Comparison of ENCODE assay signal across 8 cellular contexts in the genomic region with DNA sequence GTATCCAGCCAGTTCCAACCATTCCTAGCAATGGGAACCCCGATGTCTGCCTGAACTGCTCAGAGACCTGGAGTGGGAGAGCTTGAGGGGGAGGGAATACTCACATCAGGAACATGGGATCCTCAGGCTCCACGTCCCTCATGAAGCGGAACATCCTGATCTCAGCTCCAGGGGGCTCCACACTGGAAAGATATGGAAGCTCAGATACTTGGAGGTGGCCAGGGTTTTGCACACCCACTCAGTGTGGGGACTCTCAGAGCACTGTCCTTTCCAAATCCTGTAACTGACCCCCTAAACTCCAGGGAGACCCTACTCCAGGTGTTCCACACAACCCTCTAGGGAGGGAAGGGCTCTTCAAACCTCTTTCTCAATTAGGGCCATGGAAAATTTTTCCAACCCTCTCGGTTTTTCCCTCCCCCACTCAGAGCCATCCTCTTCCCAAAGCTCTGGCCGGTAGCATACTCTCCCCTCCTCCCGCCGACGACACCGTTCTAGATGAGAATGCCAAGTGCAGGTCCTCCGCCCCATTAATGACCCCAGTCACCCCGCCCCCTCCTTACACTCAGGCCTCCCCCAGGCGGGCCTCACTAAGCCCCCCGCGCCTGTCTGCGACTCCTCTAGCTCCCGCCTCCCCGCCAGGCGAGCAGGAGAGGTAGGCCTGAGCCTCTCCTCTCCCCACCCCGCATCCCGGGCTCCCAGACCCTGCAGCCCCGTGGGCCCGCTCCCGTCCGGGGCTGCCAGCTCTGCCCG. TPM values are rescaled to one million over a fixed set of nuclear protein-coding genes. Genes with fewer than 3 reads are reported as not detected.
DNase-seq lines count a peak whose midpoint lies in the region; ATAC-seq and TF ChIP-seq lines count a peak whose summit lies in the region.

No MANE protein-coding gene starts in this region.

- peak in 1 of 5 donors; percentile 57 for DNase-seq in CD4-positive, alpha-beta memory T cell
- DNase-seq in SJCRH30 (peak; percentile 66 to 67), dorsolateral prefrontal cortex (peak in 6 of 10 donors; percentile 27 to 65 (median 49)), lung microvascular endothelial cell (ENCODE audit: low read depth in 2 of 2) (peak; percentile 67 to 75), superior temporal gyrus (ENCODE audit: extremely low spot score) (peak; percentile 29), DMS79 treated with DMSO at 0.1 percent for 48 hours (lab: John Stamatoyannopoulos, UW) (no peak)
- no peak for DNase-seq in activated effector memory CD4-positive, alpha-beta T cell treated with Interleukin-2 at 50 U/mL for 16 hours

- peaks cover 17 to 45% of the 10 kb centered on the region in 2 donors for H3K36me3 Mint-ChIP-seq in CD4-positive, alpha-beta memory T cell

- peaks cover 37% of the 10 kb centered on the region for H3K36me3 ChIP-seq in CD4-positive, alpha-beta memory T cell (ENCODE audit: insufficient read depth, low read length)
- H3K36me3 ChIP-seq in SJCRH30, result peaks cover 38% of the 10 kb centered on the region

- H3K4me3 ChIP-seq in CD4-positive, alpha-beta memory T cell (ENCODE audit: low read length in 2 of 2), result peak overlapping the region; percentile 62 to 76
- peak overlapping the region; percentile 93 for H3K4me3 ChIP-seq in SJCRH30
- H3K4me3 ChIP-seq in dorsolateral prefrontal cortex, result peak overlapping the region; percentile 69 to 100 (median 97)

- no peaks in the 10 kb centered on the region for H3K9me3 ChIP-seq in CD4-positive, alpha-beta memory T cell (ENCODE audit: control insufficient read depth in 1 of 2, low read length in 2 of 2)
- H3K9me3 ChIP-seq in SJCRH30 (replicated peaks), result no peaks in the 10 kb centered on the region

- no peaks in the 10 kb centered on the region for H3K27me3 ChIP-seq in CD4-positive, alpha-beta memory T cell (ENCODE audit: insufficient read depth, low read length)
- H3K27me3 ChIP-seq in SJCRH30 (no peaks in the 10 kb centered on the region), dorsolateral prefrontal cortex (no peaks in the 10 kb centered on the region)

- H3K4me1 ChIP-seq in CD4-positive, alpha-beta memory T cell (ENCODE audit: insufficient read depth, low read length), result peaks cover 13% of the 10 kb centered on the region
- H3K4me1 ChIP-seq in SJCRH30, result peaks cover 10% of the 10 kb centered on the region

- no peaks in the 10 kb centered on the region for H3K9me3 Mint-ChIP-seq in CD4-positive, alpha-beta memory T cell

- H3K27ac ChIP-seq in CD4-positive, alpha-beta memory T cell (ENCODE audit: low read depth, low read length), result peak overlapping the region; percentile 84
- H3K27ac ChIP-seq in SJCRH30 (peak overlapping the region; percentile 78), dorsolateral prefrontal cortex (peak overlapping the region; percentile 66 to 100 (median 98))

- POLR2A ChIA-PET in CD4-positive, alpha-beta memory T cell (lab: Charles Lee; ENCODE audit: partially characterized antibody), result interaction anchor here (0.6 to 4.6 kb wide), 32 partner anchors 7 to 356 kb away, joined by 3 to 52 read pairs (median 10); a partner anchor contains a TSS

- intact Hi-C loops in CD4-positive, alpha-beta memory T cell (cut with micrococcal nuclease), result no loop called here
- intact Hi-C loops in dorsolateral prefrontal cortex (cut with DNase I), result loop anchor here (2.0 kb wide), 1 partner anchor 14 kb away; a partner anchor contains a TSS

- TF ChIP-seq CTCF in dorsolateral prefrontal cortex (IDR thresholded peaks at IDR 0.05 in 54 of 56, conservative IDR thresholded peaks at IDR 0.05 in 2 of 56; ENCODE audit: low read depth in 1 of 56, partially characterized antibody in 56 of 56), result peak in 18 of 56 donors; percentile 5 to 41 (median 20)

- H3K27me3 Mint-ChIP-seq in CD4-positive, alpha-beta memory T cell, result peaks cover 0 to 1% of the 10 kb centered on the region in 2 donors

- CTCF ChIA-PET in CD4-positive, alpha-beta memory T cell (lab: Charles Lee; ENCODE audit: partially characterized antibody), result interaction anchor here (0.8 to 13.5 kb wide), 26 partner anchors 8 to 195 kb away, joined by 3 to 343 read pairs (median 10); a partner anchor contains a TSS

- H3K4me3 Mint-ChIP-seq in CD4-positive, alpha-beta memory T cell, result peak overlapping the region; percentile 85 to 97 (median 96)

- peak overlapping the region; percentile 91 to 100 (median 99) for H3K27ac Mint-ChIP-seq in CD4-positive, alpha-beta memory T cell

- ATAC-seq in HG02759 (IDR thresholded peaks at IDR 0.05; ENCODE audit: unreplicated experiment), result peak; percentile 18

- peaks cover 10 to 24% (median 17%) of the 10 kb centered on the region in 4 donors for H3K4me1 Mint-ChIP-seq in CD4-positive, alpha-beta memory T cell

RNA-seq across cellular contexts. Expression of a gene that starts 0.6 kb away (rescaled TPM):
- total RNA-seq in CD4-positive, alpha-beta memory T cell, result 10 to 100 TPM; 79.8 to 80.3 TPM
- polyA plus RNA-seq in CD4-positive, alpha-beta memory T cell, result 100 to 1,000 TPM; 111 to 130 TPM
- total RNA-seq in SJCRH30 (2014; rRNA removed; shearing (Covaris generic)), result 161 and 175 TPM in 2 replicates
- total RNA-seq in dorsolateral prefrontal cortex (100 to 1,000 TPM; 139 to 384 (median 261) TPM), lung microvascular endothelial cell (69.8 and 70.2 TPM in 2 replicates)

RNA-seq across cellular contexts. Expression of a gene that starts 13.8 kb away (rescaled TPM):
- 1 to 10 TPM; 2.0 to 2.9 TPM for total RNA-seq in CD4-positive, alpha-beta memory T cell
- polyA plus RNA-seq in CD4-positive, alpha-beta memory T cell, result 1 to 10 TPM; 1.3 to 3.6 TPM
- total RNA-seq in SJCRH30 (2014; rRNA removed; shearing (Covaris generic)), result 84.2 and 89.9 TPM in 2 replicates
- total RNA-seq in dorsolateral prefrontal cortex (100 to 1,000 TPM; 117 to 439 (median 242) TPM), lung microvascular endothelial cell (45.1 and 56.0 TPM in 2 replicates)

RNA-seq across cellular contexts. Expression of a gene that starts 20.0 kb away (rescaled TPM):
- total RNA-seq in CD4-positive, alpha-beta memory T cell, result 1 to 10 TPM; 2.4 to 3.8 TPM
- 1 to 10 TPM; 4.9 to 8.3 TPM for polyA plus RNA-seq in CD4-positive, alpha-beta memory T cell
- 0.16 TPM in 1 of 2 replicates, not detected in the other for total RNA-seq in SJCRH30 (2014; rRNA removed; shearing (Covaris generic))
- total RNA-seq in dorsolateral prefrontal cortex (1 to 10 TPM in 33 of 120 experiments, under 1 TPM in 73, not detected in 14; 0.23 to 3.0 (median 0.75) TPM), lung microvascular endothelial cell (0.20 and 0.22 TPM in 2 replicates)

RNA-seq across cellular contexts. Expression of a gene that starts 28.5 kb away (rescaled TPM):
- 10 to 100 TPM; 36.9 to 37.7 TPM for total RNA-seq in CD4-positive, alpha-beta memory T cell
- 10 to 100 TPM; 44.7 to 48.6 TPM for polyA plus RNA-seq in CD4-positive, alpha-beta memory T cell
- 34.1 and 35.9 TPM in 2 replicates for total RNA-seq in SJCRH30 (2014; rRNA removed; shearing (Covaris generic))
- 100 to 1,000 TPM in 69 of 120 experiments, 10 to 100 TPM in 51; 52.6 to 143 (median 103) TPM for total RNA-seq in dorsolateral prefrontal cortex
- 28.3 and 43.5 TPM in 2 replicates for total RNA-seq in lung microvascular endothelial cell

RNA-seq across cellular contexts. Expression of a gene that starts 37.0 kb away (rescaled TPM):
- 100 to 1,000 TPM; 285 to 291 TPM for total RNA-seq in CD4-positive, alpha-beta memory T cell
- 100 to 1,000 TPM; 251 to 456 TPM for polyA plus RNA-seq in CD4-positive, alpha-beta memory T cell
- not detected in 2 replicates for total RNA-seq in SJCRH30 (2014; rRNA removed; shearing (Covaris generic))
- total RNA-seq in dorsolateral prefrontal cortex, result 10 to 100 TPM in 62 of 120 experiments, 1 to 10 TPM in 58; 5.0 to 28.8 (median 10.1) TPM
- total RNA-seq in lung microvascular endothelial cell, result not detected in 2 replicates

Comparison
In these comparisons a context has a peak if more than half of its experiments do, and no peak if none do; other contexts are left out.
1. DNase-seq: peak in SJCRH30 (2 of 2), dorsolateral prefrontal cortex (6 of 10), lung microvascular endothelial cell (2 of 2) and superior temporal gyrus (single experiment); none in activated effector memory CD4-positive, alpha-beta T cell treated with Interleukin-2 at 50 U/mL for 16 hours (single experiment) and DMS79 treated with DMSO at 0.1 percent for 48 hours (single experiment).
2. RNA of a gene that starts 13.8 kb away (total RNA-seq): 117 to 439 TPM in dorsolateral prefrontal cortex, 84.2 to 89.9 TPM in SJCRH30 and 45.1 to 56.0 TPM in lung microvascular endothelial cell; 2.0 to 2.9 TPM in CD4-positive, alpha-beta memory T cell; every median in the first group is over 10 times any median in the second.
3. Peak in every context shown above with its lines, with median percentiles within 50 percentile points of each other: H3K27ac ChIP-seq and H3K4me3 ChIP-seq.